Comparison of ENCODE assay signal across 8 cellular contexts in genomic region chr12:47900480-47901129, GRCh38.
DNase-seq lines count a peak whose midpoint lies in the region; ATAC-seq and TF ChIP-seq lines count a peak whose summit lies in the region.

No MANE protein-coding gene starts in this region.

- TF ChIP-seq CTCF in GM13977 (IDR thresholded peaks at IDR 0.05; ENCODE audit: extremely low read depth, insufficient read depth, missing control alignments) (peak; percentile 31), RWPE1 (conservative IDR thresholded peaks at IDR 0.05; ENCODE audit: low read depth) (no peak)

- no peak overlapping the region for H3K27ac ChIP-seq in BLaER1
- peak overlapping the region; percentile 92 for H3K27ac ChIP-seq in RWPE1

- no peaks in the 10 kb centered on the region for H4K20me1 ChIP-seq in BLaER1

- H3K4me2 ChIP-seq in BLaER1: peak overlapping the region; percentile 81

- H3K4me1 ChIP-seq in BLaER1: peaks cover 82% of the 10 kb centered on the region

- no peak overlapping the region for H3K9ac ChIP-seq in BLaER1

- CTCF ChIA-PET in RWPE1 (lab: Yijun Ruan, JAX): interaction anchor here (0.6 to 1.8 kb wide), 2 partner anchors 49 to 286 kb away, joined by 4 to 7 read pairs; no protein-coding TSS in a partner anchor

- H3K36me3 ChIP-seq in BLaER1: no peaks in the 10 kb centered on the region

- DNase-seq in GM13977 (ENCODE audit: low spot score): no peak
- DNase-seq in RWPE1 (ENCODE audit: low spot score): no peak
- DNase-seq in islet precursor cell: peak; percentile 65
- DNase-seq in NCI-H2227 (lab: John Stamatoyannopoulos, UW; ENCODE audit: unreplicated experiment): no peak
- no peak for DNase-seq in stimulated activated CD4-positive, alpha-beta T cell treated with anti-CD3 and anti-CD28 coated beads, Interleukin-4, amount 100 ng/mL, for 4 hours
- no peak for DNase-seq in RKO (ENCODE audit: low spot score)

- ATAC-seq in GM21367 (IDR thresholded peaks at IDR 0.05; ENCODE audit: unreplicated experiment): no peak

- no peaks in the 10 kb centered on the region for H3K9me3 ChIP-seq in BLaER1

- POLR2A ChIA-PET in RWPE1 (lab: Yijun Ruan, JAX; ENCODE audit: low non-redundant PET): interaction anchor here (0.5 kb wide), 1 partner anchor 52 kb away, joined by 6 read pairs; no protein-coding TSS in a partner anchor

- in situ Hi-C loops in GM13977 (cut with MboI; ENCODE audit: low pct_unique_long_range_greater_than_20kb, low sequenced_read_pairs, unreplicated experiment): no loop called here

- H3K27me3 ChIP-seq in BLaER1: peaks cover 36% of the 10 kb centered on the region

- no peak overlapping the region for H3K4me3 ChIP-seq in BLaER1
